1 cellular context compared by ENCODE assay signal in the genomic region with DNA sequence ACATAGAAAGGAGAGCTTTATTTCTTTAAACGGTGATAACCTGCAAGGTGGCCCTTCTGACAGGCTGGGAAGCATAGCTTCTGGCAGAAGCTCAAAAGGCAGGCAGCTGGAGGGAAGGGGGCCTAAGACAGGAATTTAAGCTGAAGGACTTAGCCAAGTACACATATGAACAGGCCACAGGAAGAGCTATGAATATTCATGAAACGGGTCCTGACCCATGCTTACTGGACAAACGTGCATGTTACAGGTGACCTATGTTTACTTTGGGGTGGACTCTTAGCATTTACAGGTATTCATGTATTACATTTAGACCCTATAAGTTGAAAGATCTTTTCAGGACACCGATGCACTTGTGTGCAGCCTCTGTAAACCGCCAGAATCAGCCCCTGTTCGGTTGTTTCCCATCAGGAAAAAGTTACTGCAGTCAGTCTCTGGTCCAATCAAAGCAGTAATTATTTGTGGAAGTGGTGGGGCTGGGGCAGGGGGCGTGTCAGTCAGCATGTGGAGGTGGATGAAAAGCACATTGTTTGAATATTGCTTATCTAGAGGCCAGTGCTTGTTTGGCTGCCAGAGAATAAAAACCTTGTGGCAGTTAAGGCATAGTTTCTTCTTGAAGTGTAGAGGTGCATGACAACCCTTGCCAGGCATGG.
TF ChIP-seq lines count a peak whose summit lies in the region.

No MANE protein-coding gene starts in this region.

TF ChIP-seq in HepG2, 621 proteins besides CTCF, POLR2A, EP300 and RAD21 (continued from another document and continues in another):
- TF ChIP-seq, protein P1, sequence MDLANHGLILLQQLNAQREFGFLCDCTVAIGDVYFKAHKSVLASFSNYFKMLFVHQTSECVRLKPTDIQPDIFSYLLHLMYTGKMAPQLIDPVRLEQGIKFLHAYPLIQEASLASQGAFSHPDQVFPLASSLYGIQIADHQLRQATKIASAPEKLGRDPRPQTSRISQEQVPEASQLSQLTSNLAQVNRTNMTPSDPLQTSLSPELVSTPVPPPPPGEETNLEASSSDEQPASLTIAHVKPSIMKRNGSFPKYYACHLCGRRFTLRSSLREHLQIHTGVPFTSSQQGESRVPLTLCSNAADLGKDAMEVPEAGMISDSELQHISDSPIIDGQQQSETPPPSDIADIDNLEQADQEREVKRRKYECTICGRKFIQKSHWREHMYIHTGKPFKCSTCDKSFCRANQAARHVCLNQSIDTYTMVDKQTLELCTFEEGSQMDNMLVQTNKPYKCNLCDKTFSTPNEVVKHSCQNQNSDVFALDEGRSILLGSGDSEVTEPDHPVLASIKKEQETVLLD (CRISPR knock-in tag; IDR thresholded peaks at IDR 0.05; ENCODE audit: low read depth) = no peak
- TF ChIP-seq PAWR (CRISPR knock-in tag; IDR thresholded peaks at IDR 0.05; ENCODE audit: borderline replicate concordance) = no peak
- TF ChIP-seq SIX1 (CRISPR knock-in tag; IDR thresholded peaks at IDR 0.05; ENCODE audit: borderline replicate concordance) = 0 out of 2 replicates have a peak, but pooled peaks have one; percentile 5
- TF ChIP-seq RARG (CRISPR knock-in tag; IDR thresholded peaks at IDR 0.05; ENCODE audit: low read depth) = no peak
- no peak for TF ChIP-seq ZEB1 (IDR thresholded peaks at IDR 0.05; ENCODE audit: insufficient replicate concordance, low read depth)
- no peak for TF ChIP-seq ZSCAN22 (CRISPR knock-in tag; IDR thresholded peaks at IDR 0.05)
- TF ChIP-seq, protein P2, sequence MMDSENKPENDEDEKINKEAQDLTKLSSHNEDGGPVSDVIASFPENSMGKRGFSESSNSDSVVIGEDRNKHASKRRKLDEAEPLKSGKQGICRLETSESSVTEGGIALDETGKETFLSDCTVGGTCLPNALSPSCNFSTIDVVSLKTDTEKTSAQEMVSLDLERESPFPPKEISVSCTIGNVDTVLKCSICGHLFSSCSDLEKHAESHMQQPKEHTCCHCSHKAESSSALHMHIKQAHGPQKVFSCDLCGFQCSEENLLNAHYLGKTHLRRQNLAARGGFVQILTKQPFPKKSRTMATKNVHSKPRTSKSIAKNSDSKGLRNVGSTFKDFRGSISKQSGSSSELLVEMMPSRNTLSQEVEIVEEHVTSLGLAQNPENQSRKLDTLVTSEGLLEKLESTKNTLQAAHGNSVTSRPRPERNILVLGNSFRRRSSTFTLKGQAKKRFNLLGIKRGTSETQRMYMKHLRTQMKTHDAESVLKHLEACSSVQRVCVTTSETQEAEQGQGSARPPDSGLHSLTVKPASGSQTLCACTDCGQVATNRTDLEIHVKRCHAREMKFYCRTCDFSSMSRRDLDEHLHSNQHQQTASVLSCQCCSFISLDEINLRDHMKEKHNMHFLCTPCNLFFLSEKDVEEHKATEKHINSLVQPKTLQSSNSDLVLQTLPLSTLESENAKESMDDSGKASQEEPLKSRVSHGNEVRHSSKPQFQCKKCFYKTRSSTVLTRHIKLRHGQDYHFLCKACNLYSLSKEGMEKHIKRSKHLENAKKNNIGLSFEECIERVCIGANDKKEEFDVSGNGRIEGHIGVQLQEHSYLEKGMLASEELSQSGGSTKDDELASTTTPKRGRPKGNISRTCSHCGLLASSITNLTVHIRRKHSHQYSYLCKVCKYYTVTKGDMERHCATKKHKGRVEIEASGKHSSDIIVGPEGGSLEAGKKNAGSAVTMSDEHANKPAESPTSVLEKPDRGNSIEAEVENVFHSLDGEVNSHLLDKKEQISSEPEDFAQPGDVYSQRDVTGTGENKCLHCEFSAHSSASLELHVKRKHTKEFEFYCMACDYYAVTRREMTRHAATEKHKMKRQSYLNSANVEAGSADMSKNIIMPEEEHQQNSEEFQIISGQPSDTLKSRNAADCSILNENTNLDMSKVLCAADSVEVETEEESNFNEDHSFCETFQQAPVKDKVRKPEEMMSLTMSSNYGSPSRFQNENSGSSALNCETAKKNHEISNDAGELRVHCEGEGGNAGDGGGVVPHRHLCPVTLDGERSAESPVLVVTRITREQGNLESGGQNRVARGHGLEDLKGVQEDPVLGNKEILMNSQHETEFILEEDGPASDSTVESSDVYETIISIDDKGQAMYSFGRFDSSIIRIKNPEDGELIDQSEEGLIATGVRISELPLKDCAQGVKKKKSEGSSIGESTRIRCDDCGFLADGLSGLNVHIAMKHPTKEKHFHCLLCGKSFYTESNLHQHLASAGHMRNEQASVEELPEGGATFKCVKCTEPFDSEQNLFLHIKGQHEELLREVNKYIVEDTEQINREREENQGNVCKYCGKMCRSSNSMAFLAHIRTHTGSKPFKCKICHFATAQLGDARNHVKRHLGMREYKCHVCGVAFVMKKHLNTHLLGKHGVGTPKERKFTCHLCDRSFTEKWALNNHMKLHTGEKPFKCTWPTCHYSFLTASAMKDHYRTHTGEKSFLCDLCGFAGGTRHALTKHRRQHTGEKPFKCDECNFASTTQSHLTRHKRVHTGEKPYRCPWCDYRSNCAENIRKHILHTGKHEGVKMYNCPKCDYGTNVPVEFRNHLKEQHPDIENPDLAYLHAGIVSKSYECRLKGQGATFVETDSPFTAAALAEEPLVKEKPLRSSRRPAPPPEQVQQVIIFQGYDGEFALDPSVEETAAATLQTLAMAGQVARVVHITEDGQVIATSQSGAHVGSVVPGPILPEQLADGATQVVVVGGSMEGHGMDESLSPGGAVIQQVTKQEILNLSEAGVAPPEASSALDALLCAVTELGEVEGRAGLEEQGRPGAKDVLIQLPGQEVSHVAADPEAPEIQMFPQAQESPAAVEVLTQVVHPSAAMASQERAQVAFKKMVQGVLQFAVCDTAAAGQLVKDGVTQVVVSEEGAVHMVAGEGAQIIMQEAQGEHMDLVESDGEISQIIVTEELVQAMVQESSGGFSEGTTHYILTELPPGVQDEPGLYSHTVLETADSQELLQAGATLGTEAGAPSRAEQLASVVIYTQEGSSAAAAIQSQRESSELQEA (CRISPR knock-in tag; IDR thresholded peaks at IDR 0.05; ENCODE audit: not compliant biosample characterization) = no peak
- TF ChIP-seq, protein P3, sequence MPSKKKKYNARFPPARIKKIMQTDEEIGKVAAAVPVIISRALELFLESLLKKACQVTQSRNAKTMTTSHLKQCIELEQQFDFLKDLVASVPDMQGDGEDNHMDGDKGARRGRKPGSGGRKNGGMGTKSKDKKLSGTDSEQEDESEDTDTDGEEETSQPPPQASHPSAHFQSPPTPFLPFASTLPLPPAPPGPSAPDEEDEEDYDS (CRISPR knock-in tag; IDR thresholded peaks at IDR 0.05) = peak; percentile 65
- TF ChIP-seq, protein P4, sequence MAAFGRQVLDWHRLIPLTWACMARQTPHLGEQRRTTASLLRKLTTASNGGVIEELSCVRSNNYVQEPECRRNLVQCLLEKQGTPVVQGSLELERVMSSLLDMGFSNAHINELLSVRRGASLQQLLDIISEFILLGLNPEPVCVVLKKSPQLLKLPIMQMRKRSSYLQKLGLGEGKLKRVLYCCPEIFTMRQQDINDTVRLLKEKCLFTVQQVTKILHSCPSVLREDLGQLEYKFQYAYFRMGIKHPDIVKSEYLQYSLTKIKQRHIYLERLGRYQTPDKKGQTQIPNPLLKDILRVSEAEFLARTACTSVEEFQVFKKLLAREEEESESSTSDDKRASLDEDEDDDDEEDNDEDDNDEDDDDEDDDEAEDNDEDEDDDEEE (CRISPR knock-in tag; IDR thresholded peaks at IDR 0.05) = no peak
- no peak for TF ChIP-seq ATF7-NPFF (CRISPR knock-in tag; IDR thresholded peaks at IDR 0.05; ENCODE audit: low read depth)
- TF ChIP-seq POLR2G (IDR thresholded peaks at IDR 0.05; ENCODE audit: low read depth, low read length) = 0 out of 2 replicates have a peak, but pooled peaks have one; percentile 47
- TF ChIP-seq, protein P5, sequence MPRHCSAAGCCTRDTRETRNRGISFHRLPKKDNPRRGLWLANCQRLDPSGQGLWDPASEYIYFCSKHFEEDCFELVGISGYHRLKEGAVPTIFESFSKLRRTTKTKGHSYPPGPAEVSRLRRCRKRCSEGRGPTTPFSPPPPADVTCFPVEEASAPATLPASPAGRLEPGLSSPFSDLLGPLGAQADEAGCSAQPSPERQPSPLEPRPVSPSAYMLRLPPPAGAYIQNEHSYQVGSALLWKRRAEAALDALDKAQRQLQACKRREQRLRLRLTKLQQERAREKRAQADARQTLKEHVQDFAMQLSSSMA (CRISPR knock-in tag; IDR thresholded peaks at IDR 0.05) = 0 out of 2 replicates have a peak, but pooled peaks have one; percentile 61
- TF ChIP-seq ZNF331 (CRISPR knock-in tag; IDR thresholded peaks at IDR 0.05) = 0 out of 2 replicates have a peak, but pooled peaks have one; percentile 4
- no peak for TF ChIP-seq SP1 (IDR thresholded peaks at IDR 0.05)
- 0 out of 2 replicates have a peak, but pooled peaks have one; percentile 11 for TF ChIP-seq SP1 (CRISPR knock-in tag; IDR thresholded peaks at IDR 0.05)
- TF ChIP-seq, protein P6, sequence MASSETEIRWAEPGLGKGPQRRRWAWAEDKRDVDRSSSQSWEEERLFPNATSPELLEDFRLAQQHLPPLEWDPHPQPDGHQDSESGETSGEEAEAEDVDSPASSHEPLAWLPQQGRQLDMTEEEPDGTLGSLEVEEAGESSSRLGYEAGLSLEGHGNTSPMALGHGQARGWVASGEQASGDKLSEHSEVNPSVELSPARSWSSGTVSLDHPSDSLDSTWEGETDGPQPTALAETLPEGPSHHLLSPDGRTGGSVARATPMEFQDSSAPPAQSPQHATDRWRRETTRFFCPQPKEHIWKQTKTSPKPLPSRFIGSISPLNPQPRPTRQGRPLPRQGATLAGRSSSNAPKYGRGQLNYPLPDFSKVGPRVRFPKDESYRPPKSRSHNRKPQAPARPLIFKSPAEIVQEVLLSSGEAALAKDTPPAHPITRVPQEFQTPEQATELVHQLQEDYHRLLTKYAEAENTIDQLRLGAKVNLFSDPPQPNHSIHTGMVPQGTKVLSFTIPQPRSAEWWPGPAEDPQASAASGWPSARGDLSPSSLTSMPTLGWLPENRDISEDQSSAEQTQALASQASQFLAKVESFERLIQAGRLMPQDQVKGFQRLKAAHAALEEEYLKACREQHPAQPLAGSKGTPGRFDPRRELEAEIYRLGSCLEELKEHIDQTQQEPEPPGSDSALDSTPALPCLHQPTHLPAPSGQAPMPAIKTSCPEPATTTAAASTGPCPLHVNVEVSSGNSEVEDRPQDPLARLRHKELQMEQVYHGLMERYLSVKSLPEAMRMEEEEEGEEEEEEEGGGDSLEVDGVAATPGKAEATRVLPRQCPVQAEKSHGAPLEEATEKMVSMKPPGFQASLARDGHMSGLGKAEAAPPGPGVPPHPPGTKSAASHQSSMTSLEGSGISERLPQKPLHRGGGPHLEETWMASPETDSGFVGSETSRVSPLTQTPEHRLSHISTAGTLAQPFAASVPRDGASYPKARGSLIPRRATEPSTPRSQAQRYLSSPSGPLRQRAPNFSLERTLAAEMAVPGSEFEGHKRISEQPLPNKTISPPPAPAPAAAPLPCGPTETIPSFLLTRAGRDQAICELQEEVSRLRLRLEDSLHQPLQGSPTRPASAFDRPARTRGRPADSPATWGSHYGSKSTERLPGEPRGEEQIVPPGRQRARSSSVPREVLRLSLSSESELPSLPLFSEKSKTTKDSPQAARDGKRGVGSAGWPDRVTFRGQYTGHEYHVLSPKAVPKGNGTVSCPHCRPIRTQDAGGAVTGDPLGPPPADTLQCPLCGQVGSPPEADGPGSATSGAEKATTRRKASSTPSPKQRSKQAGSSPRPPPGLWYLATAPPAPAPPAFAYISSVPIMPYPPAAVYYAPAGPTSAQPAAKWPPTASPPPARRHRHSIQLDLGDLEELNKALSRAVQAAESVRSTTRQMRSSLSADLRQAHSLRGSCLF (CRISPR knock-in tag; IDR thresholded peaks at IDR 0.05; ENCODE audit: borderline replicate concordance) = no peak
- TF ChIP-seq TBX3 (IDR thresholded peaks at IDR 0.05; ENCODE audit: borderline replicate concordance) = no peak
- no peak for TF ChIP-seq TSC22D2 (CRISPR knock-in tag; IDR thresholded peaks at IDR 0.05; ENCODE audit: borderline replicate concordance)
- no peak for TF ChIP-seq ZNF101 (CRISPR knock-in tag; IDR thresholded peaks at IDR 0.05; ENCODE audit: borderline replicate concordance, low read depth)
- no peak for TF ChIP-seq ADNP (CRISPR knock-in tag; IDR thresholded peaks at IDR 0.05)
- TF ChIP-seq, protein P7, sequence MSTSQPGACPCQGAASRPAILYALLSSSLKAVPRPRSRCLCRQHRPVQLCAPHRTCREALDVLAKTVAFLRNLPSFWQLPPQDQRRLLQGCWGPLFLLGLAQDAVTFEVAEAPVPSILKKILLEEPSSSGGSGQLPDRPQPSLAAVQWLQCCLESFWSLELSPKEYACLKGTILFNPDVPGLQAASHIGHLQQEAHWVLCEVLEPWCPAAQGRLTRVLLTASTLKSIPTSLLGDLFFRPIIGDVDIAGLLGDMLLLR (CRISPR knock-in tag; IDR thresholded peaks at IDR 0.05) = no peak
- no peak for TF ChIP-seq BRCA1 (CRISPR knock-in tag; IDR thresholded peaks at IDR 0.05)
- TF ChIP-seq RFX5 (IDR thresholded peaks at IDR 0.05; ENCODE audit: low read depth, low read length) = 0 out of 2 replicates have a peak, but pooled peaks have one; percentile 3
- no peak for TF ChIP-seq ZKSCAN8 (CRISPR knock-in tag; IDR thresholded peaks at IDR 0.05; ENCODE audit: borderline replicate concordance)
- TF ChIP-seq MTF1 (CRISPR knock-in tag; IDR thresholded peaks at IDR 0.05) = no peak
- TF ChIP-seq, protein P8, sequence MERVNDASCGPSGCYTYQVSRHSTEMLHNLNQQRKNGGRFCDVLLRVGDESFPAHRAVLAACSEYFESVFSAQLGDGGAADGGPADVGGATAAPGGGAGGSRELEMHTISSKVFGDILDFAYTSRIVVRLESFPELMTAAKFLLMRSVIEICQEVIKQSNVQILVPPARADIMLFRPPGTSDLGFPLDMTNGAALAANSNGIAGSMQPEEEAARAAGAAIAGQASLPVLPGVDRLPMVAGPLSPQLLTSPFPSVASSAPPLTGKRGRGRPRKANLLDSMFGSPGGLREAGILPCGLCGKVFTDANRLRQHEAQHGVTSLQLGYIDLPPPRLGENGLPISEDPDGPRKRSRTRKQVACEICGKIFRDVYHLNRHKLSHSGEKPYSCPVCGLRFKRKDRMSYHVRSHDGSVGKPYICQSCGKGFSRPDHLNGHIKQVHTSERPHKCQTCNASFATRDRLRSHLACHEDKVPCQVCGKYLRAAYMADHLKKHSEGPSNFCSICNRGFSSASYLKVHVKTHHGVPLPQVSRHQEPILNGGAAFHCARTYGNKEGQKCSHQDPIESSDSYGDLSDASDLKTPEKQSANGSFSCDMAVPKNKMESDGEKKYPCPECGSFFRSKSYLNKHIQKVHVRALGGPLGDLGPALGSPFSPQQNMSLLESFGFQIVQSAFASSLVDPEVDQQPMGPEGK (CRISPR knock-in tag; IDR thresholded peaks at IDR 0.05) = peak; percentile 48
- TF ChIP-seq U2AF2 (IDR thresholded peaks at IDR 0.05; ENCODE audit: low read depth, low read length) = no peak
- TF ChIP-seq, protein P9, sequence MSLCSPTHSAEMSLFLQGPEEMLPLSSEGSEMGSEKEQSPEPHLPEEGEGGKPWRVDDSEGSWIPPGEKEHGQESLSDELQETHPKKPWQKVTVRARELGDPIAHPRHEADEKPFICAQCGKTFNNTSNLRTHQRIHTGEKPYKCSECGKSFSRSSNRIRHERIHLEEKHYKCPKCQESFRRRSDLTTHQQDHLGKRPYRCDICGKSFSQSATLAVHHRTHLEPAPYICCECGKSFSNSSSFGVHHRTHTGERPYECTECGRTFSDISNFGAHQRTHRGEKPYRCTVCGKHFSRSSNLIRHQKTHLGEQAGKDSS (CRISPR knock-in tag; IDR thresholded peaks at IDR 0.05; ENCODE audit: borderline replicate concordance, low read depth) = 0 out of 2 replicates have a peak, but pooled peaks have one; percentile 9
- no peak for TF ChIP-seq NFE2L1 (CRISPR knock-in tag; IDR thresholded peaks at IDR 0.05; ENCODE audit: borderline replicate concordance)
- no peak for TF ChIP-seq MXD4 (CRISPR knock-in tag; IDR thresholded peaks at IDR 0.05)
- TF ChIP-seq ZC3H4 (CRISPR knock-in tag; IDR thresholded peaks at IDR 0.05; ENCODE audit: borderline replicate concordance) = no peak
- TF ChIP-seq IRX3 (CRISPR knock-in tag; IDR thresholded peaks at IDR 0.05; ENCODE audit: borderline replicate concordance, low read depth) = 0 out of 2 replicates have a peak, but pooled peaks have one; percentile 23
- no peak for TF ChIP-seq THAP11 (CRISPR knock-in tag; IDR thresholded peaks at IDR 0.05)
- TF ChIP-seq FOXA3 (CRISPR knock-in tag; IDR thresholded peaks at IDR 0.05) = no peak; the same call in 1 of the 2 replicates
- no peak for TF ChIP-seq CHD4 (IDR thresholded peaks at IDR 0.05; ENCODE audit: borderline replicate concordance, low read length)
- TF ChIP-seq KLF16 (CRISPR knock-in tag; IDR thresholded peaks at IDR 0.05) = no peak
- no peak for TF ChIP-seq ZMYM2 (CRISPR knock-in tag; IDR thresholded peaks at IDR 0.05)
